20 cellular contexts compared by ENCODE assay signal in the genomic region with DNA sequence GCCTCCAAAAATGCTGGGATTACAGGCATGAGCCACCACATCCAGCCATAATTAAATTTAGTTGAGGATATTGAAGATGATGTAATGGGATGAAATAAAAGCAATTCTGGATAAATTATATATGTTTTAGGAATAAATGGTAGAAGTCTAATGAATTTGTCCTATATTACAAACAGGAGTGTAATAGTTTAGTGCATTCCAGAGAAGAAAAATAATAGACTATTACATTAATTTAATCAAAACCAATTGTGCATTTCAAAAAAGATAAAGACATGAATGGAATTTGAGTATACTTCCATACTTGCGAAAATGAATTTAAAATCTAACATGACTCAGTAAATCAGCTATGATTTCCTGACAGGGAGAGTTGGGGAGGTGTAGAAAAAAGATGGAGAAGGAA.
"Had no signal": no experiment of that assay in that cellular context is flagged by ENCODE, and none has a peak within 500 bp of the region (broad histone marks: within the 10 kb centered on the region; RNA-seq: fewer than 3 reads in every experiment).

No MANE protein-coding gene starts in this region.

- H3K9me3 ChIP-seq: SJSA1 had no signal

- H3K27ac ChIP-seq: SJSA1, SK-N-MC had no signal

- FAIRE-seq: RCC 7860 had no signal

- DNase-seq: KBM-7, MV-4-11, NCI-H1048, NCI-H1105, NCI-H1436 treated with DMSO at 0.1 percent for 48 hours, NCI-H1694 treated with DMSO at 0.1 percent for 48 hours, NCI-H1930, NCI-H2081, NCI-H2107, NCI-H2227 treated with DMSO at 0.1 percent for 48 hours, NCI-H510A, NCI-H69, NCI-H774, Right ventricle myocardium superior, RPMI8226, SIG-M5, T-helper 1 cell had no signal

- H3K27me3 ChIP-seq: SJSA1 had no signal

- H3K36me3 ChIP-seq: SJSA1 had no signal

- H3K4me3 ChIP-seq: SJSA1, SK-N-MC had no signal
